Comparison of ENCODE assay signal across 7 cellular contexts in the genomic region with DNA sequence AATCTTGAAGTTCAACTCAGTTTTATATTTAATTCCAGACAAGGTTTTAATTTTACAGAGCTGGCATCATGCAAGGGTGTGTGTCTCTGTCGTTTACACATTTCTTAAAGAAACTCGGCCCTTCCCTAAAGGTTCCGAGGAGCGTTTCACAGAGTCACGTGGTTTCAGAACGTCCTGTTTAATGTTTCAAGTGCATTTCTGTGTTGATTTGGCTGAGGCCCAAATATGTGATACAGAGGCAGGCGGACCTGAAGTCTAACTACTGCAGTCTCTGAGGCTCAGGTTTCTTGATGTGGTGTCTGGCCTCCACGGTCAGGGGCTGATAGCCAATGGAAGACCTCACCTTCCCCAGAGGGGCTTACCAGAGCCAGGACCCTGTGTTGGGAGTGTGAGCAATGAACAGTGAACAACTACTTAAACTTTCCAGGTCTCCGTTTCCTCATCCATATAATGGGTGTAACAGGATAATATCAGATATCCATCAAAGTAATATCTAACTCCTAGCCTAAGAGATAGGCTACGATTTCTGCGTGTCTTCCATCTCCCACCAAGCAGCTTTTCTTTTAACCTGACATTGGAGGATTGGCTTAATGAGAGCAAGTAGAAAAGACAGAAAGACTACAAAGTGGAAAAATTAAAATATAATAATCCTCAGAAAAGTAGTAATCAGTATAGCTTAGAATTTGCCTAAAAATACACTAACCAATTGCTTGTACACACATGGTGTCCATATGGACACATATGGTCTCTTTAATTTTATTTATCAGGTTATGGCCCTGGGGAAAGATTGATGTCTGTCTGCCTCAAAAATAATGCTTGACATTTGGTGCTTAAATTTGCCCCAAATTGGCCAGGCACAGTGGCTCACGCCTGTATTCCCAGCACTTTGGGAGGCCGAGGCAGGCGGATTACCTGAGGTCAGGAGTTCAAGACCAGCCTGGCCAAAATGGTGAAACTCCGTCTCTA. TPM values are rescaled to one million over a fixed set of nuclear protein-coding genes. Genes with fewer than 3 reads are reported as not detected.
A peak's percentile ranks its signal among the peaks of the same experiment; 100 is the strongest.
DNase-seq lines count a peak whose midpoint lies in the region; ATAC-seq and TF ChIP-seq lines count a peak whose summit lies in the region.

No MANE protein-coding gene starts in this region.

- H3K4me3 ChIP-seq in GM08714 (ENCODE audit: low read length) (peak overlapping the region; percentile 40; the same call in 1 of the 2 replicates), iPS-18c (ENCODE audit: insufficient read depth, low read depth, low read length) (peak overlapping the region; percentile 58; the same call in 1 of the 2 replicates), stomach (peak overlapping the region; percentile 51 to 73 (median 64))

- intact Hi-C loops in activated T-helper 1 cell treated with anti-CD3 and anti-CD28 coated beads, Interleukin-12 subunit alpha, Interleukin-12 subunit beta, Interleukin-2, Interleukin-4 antibody, amounts not matched to agents 30 ng/mL and 10 ng/mL and 1 ng/mL, durations not matched to agents 14 hours and 24 hours and 36 hours (cut with micrococcal nuclease), result loop anchor here (5.0 kb wide), 3 partner anchors 68 to 278 kb away; a partner anchor contains a TSS
- intact Hi-C loops in stomach (cut with DNase I; ENCODE audit: low total_unique reads), result no loop called here

- H3K36me3 Mint-ChIP-seq in activated T-helper 1 cell treated with anti-CD3 and anti-CD28 coated beads, Interleukin-12 subunit alpha, Interleukin-12 subunit beta, Interleukin-2, Interleukin-4 antibody, amounts not matched to agents 30 ng/mL and 10 ng/mL and 1 ng/mL, durations not matched to agents 14 hours and 24 hours and 36 hours (ENCODE audit: low read depth), result no peaks in the 10 kb centered on the region

- no peak for TF ChIP-seq EP300 in stomach (IDR thresholded peaks at IDR 0.05)

- H3K9me3 ChIP-seq in iPS-18c (ENCODE audit: control insufficient read depth, insufficient read depth, low read length) (no peaks in the 10 kb centered on the region), stomach (no peaks in the 10 kb centered on the region)

- DNase-seq in NCI-H1436 treated with DMSO at 0.1 percent for 48 hours (lab: John Stamatoyannopoulos, UW) (peak; percentile 16), stomach (peak; percentile 29)
- DNase-seq in activated T-helper 1 cell treated with anti-CD3 and anti-CD28 coated beads, Interleukin-12 subunit alpha, Interleukin-12 subunit beta, Interleukin-2, Interleukin-4 antibody, amounts not matched to agents 30 ng/mL and 10 ng/mL and 1 ng/mL, durations not matched to agents 14 hours and 24 hours and 36 hours (ENCODE audit: low spot score), result no peak
- no peak for DNase-seq in activated effector memory CD4-positive, alpha-beta T cell treated with anti-CD3 and anti-CD28 coated beads, Interleukin-2, amount 50 U/mL, for 16 hours

- peak overlapping the region; percentile 82 for H3K4me3 Mint-ChIP-seq in activated T-helper 1 cell treated with anti-CD3 and anti-CD28 coated beads, Interleukin-12 subunit alpha, Interleukin-12 subunit beta, Interleukin-2, Interleukin-4 antibody, amounts not matched to agents 30 ng/mL and 10 ng/mL and 1 ng/mL, durations not matched to agents 14 hours and 24 hours and 36 hours

- H3K27ac ChIP-seq in stomach, result peak overlapping the region in 4 of 5 donors; percentile 17 to 69 (median 58)

- WGBS in stomach, 5 donors, result 37 to 45% (median 40%) methylated on average over 14 to 15 of the region's 15 CpGs

- peaks cover 34% of the 10 kb centered on the region for H3K27me3 Mint-ChIP-seq in activated T-helper 1 cell treated with anti-CD3 and anti-CD28 coated beads, Interleukin-12 subunit alpha, Interleukin-12 subunit beta, Interleukin-2, Interleukin-4 antibody, amounts not matched to agents 30 ng/mL and 10 ng/mL and 1 ng/mL, durations not matched to agents 14 hours and 24 hours and 36 hours (ENCODE audit: insufficient read depth)

- H3K36me3 ChIP-seq in stomach, result no peaks in the 10 kb centered on the region

- peaks cover 65% of the 10 kb centered on the region for H3K4me1 Mint-ChIP-seq in activated T-helper 1 cell treated with anti-CD3 and anti-CD28 coated beads, Interleukin-12 subunit alpha, Interleukin-12 subunit beta, Interleukin-2, Interleukin-4 antibody, amounts not matched to agents 30 ng/mL and 10 ng/mL and 1 ng/mL, durations not matched to agents 14 hours and 24 hours and 36 hours (ENCODE audit: low read depth)

- no peak for ATAC-seq in GM21447 (IDR thresholded peaks at IDR 0.05; ENCODE audit: unreplicated experiment)

- H3K27ac Mint-ChIP-seq in activated T-helper 1 cell treated with anti-CD3 and anti-CD28 coated beads, Interleukin-12 subunit alpha, Interleukin-12 subunit beta, Interleukin-2, Interleukin-4 antibody, amounts not matched to agents 30 ng/mL and 10 ng/mL and 1 ng/mL, durations not matched to agents 14 hours and 24 hours and 36 hours, result peak overlapping the region; percentile 67

- peaks cover 16 to 33% (median 30%) of the 10 kb centered on the region in 4 donors for H3K4me1 ChIP-seq in stomach

- TF ChIP-seq POLR2A in stomach (IDR thresholded peaks at IDR 0.05), result no peak

- no peak for TF ChIP-seq CTCF in stomach (IDR thresholded peaks at IDR 0.05)

- peaks cover 0 to 28% (median 3%) of the 10 kb centered on the region in 3 donors for H3K27me3 ChIP-seq in stomach

- H3K9me3 Mint-ChIP-seq in activated T-helper 1 cell treated with anti-CD3 and anti-CD28 coated beads, Interleukin-12 subunit alpha, Interleukin-12 subunit beta, Interleukin-2, Interleukin-4 antibody, amounts not matched to agents 30 ng/mL and 10 ng/mL and 1 ng/mL, durations not matched to agents 14 hours and 24 hours and 36 hours, result no peaks in the 10 kb centered on the region

RNA-seq across cellular contexts. Expression of a gene that starts 50.0 kb away (rescaled TPM):
- total RNA-seq in activated T-helper 1 cell treated with anti-CD3 and anti-CD28 coated beads, Interleukin-12 subunit alpha, Interleukin-12 subunit beta, Interleukin-2, Interleukin-4 antibody, amounts not matched to agents 30 ng/mL and 10 ng/mL and 1 ng/mL, durations not matched to agents 14 hours and 24 hours and 36 hours, result 0.16 and 0.24 TPM in 2 replicates
- total RNA-seq in stomach, result 100 to 1,000 TPM in 2 of 5 donors, 10 to 100 TPM in 3; 38.8 to 327 (median 96.2) TPM
- 10 to 100 TPM; 11.2 to 26.1 (median 24.8) TPM for polyA plus RNA-seq in stomach

Comparison
In these comparisons a context has a peak if more than half of its experiments do, and no peak if none do; other contexts are left out.
1. DNase-seq: peak in NCI-H1436 treated with DMSO at 0.1 percent for 48 hours (single experiment) and stomach (single experiment); none in activated T-helper 1 cell treated with anti-CD3 and anti-CD28 coated beads, Interleukin-12 subunit alpha, Interleukin-12 subunit beta, Interleukin-2, Interleukin-4 antibody, amounts not matched to agents 30 ng/mL and 10 ng/mL and 1 ng/mL, durations not matched to agents 14 hours and 24 hours and 36 hours (single experiment) and activated effector memory CD4-positive, alpha-beta T cell treated with anti-CD3 and anti-CD28 coated beads, Interleukin-2, amount 50 U/mL, for 16 hours (single experiment).
2. RNA of a gene that starts 50.0 kb away (total RNA-seq): 38.8 to 327 TPM in stomach; 0.16 to 0.24 TPM in activated T-helper 1 cell treated with anti-CD3 and anti-CD28 coated beads, Interleukin-12 subunit alpha, Interleukin-12 subunit beta, Interleukin-2, Interleukin-4 antibody, amounts not matched to agents 30 ng/mL and 10 ng/mL and 1 ng/mL, durations not matched to agents 14 hours and 24 hours and 36 hours; every median in the first group is over 10 times any median in the second.
3. Peak in every context shown above with its lines, with median percentiles within 50 percentile points of each other: H3K4me3 ChIP-seq.